38 cellular contexts compared by ENCODE assay signal in genomic region chr6:118993358-118993757, GRCh38.
"Had no signal": no experiment of that assay in that cellular context is flagged by ENCODE, and none has a peak within 500 bp of the region (broad histone marks: within the 10 kb centered on the region; RNA-seq: fewer than 3 reads in every experiment).

No MANE protein-coding gene starts in this region.

- H3K9me3 Mint-ChIP-seq: activated CD4-positive, alpha-beta T cell treated with anti-CD3 and anti-CD28 coated beads, Interleukin-2, amount 10 ng/mL, durations not matched to agents 7 days and 5 days; activated CD8-positive, alpha-beta T cell treated with anti-CD3 and anti-CD28 coated beads for 36 hours; activated naive CD4-positive, alpha-beta T cell treated with anti-CD3 and anti-CD28 coated beads, Interleukin-2, amount 10 ng/mL, durations not matched to agents 7 days and 5 days; activated naive CD4-positive, alpha-beta T cell treated with anti-CD3 and anti-CD28 coated beads, Interleukin-2, amount 50 U/mL, for 24 hours; activated naive CD8-positive, alpha-beta T cell treated with anti-CD3 and anti-CD28 coated beads, Interleukin-2, amount 10 ng/mL, durations not matched to agents 7 days and 5 days; activated naive CD8-positive, alpha-beta T cell treated with anti-CD3 and anti-CD28 coated beads, Interleukin-2, amount 50 U/mL, for 24 hours; activated T-cell treated with anti-CD3 and anti-CD28 coated beads, Interleukin-2, amount 50 U/mL, for 4 hours; activated T-cell treated with anti-CD3 and anti-CD28 coated beads, Interleukin-2, amount 50 U/mL, for 72 hours; activated T-helper 1 cell treated with anti-CD3 and anti-CD28 coated beads, Interleukin-12 subunit alpha, Interleukin-12 subunit beta, Interleukin-2, Interleukin-4 antibody, amounts not matched to agents 30 ng/mL and 10 ng/mL and 1 ng/mL, durations not matched to agents 14 hours and 24 hours and 36 hours; activated T-helper 17 cell treated with anti-CD3 and anti-CD28 coated beads, Interleukin-2, amount 50 U/mL, for 72 hours; brain; central memory CD8-positive, alpha-beta T cell; T-helper 1 cell treated with Interleukin-12 subunit alpha and Interleukin-12 subunit beta and Interleukin-4 antibody, amounts not matched to agents 30 μg/mL and 1 μg/mL, for 36 hours; T-helper 2 cell treated with Interferon-gamma antibody and Interleukin-4, amounts not matched to agents 5 μg/mL and 100 μg/mL, for 36 hours; WTC11 had no signal

- FAIRE-seq: bronchial epithelial cell had no signal

- ATAC-seq: activated CD4-positive, alpha-beta T cell treated with anti-CD3 and anti-CD28 coated beads for 36 hours; activated CD4-positive, CD25-positive, alpha-beta regulatory T cell treated with anti-CD3 and anti-CD28 coated beads, Interleukin-2, amount 50 U/mL, for 24 hours; activated CD8-positive, alpha-beta T cell treated with anti-CD3 and anti-CD28 coated beads for 36 hours; activated naive CD8-positive, alpha-beta T cell treated with anti-CD3 and anti-CD28 coated beads, Interleukin-2, amount 50 U/mL, for 24 hours; activated T-cell treated with anti-CD3 and anti-CD28 coated beads, Interleukin-2, amount 50 U/mL, for 4 hours; activated T-cell treated with anti-CD3 and anti-CD28 coated beads, Interleukin-2, amount 50 U/mL, for 72 hours; activated T-helper 17 cell treated with anti-CD3 and anti-CD28 coated beads, Interleukin-2, amount 50 U/mL, for 72 hours; WTC11 had no signal

- H3K27ac ChIP-seq: ascending aorta, cardiac muscle cell, WERI-Rb-1 had no signal

- H3K27me3 ChIP-seq: ascending aorta, cardiac muscle cell had no signal

- DNase-seq: activated CD4-positive, alpha-beta T cell treated with anti-CD3 and anti-CD28 coated beads for 1 hour; activated CD4-positive, alpha-beta T cell treated with anti-CD3 and anti-CD28 coated beads for 36 hours; activated CD4-positive, alpha-beta T cell treated with anti-CD3 and anti-CD28 coated beads for 48 hours; activated CD4-positive, alpha-beta T cell treated with anti-CD3 and anti-CD28 coated beads, Interleukin-2, amount 10 ng/mL, durations not matched to agents 7 days and 5 days; activated CD4-positive, alpha-beta T cell treated with anti-CD3 and anti-CD28 coated beads, Interleukin-2, amount 50 U/mL, for 48 hours; activated CD4-positive, CD25-positive, alpha-beta regulatory T cell; activated CD8-positive, alpha-beta memory T cell treated with anti-CD3 and anti-CD28 coated beads, Interleukin-2, amount 50 U/mL, for 4 hours; activated CD8-positive, alpha-beta T cell treated with anti-CD3 and anti-CD28 coated beads for 36 hours; activated effector memory CD4-positive, alpha-beta T cell treated with anti-CD3 and anti-CD28 coated beads, Interleukin-2, amount 50 U/mL, for 16 hours; activated naive CD4-positive, alpha-beta T cell treated with anti-CD3 and anti-CD28 coated beads, Interleukin-2, amount 10 ng/mL, durations not matched to agents 7 days and 5 days; activated naive CD4-positive, alpha-beta T cell treated with Interleukin-2 at 50 U/mL for 16 hours; activated naive CD8-positive, alpha-beta T cell treated with anti-CD3 and anti-CD28 coated beads, Interleukin-2, amount 10 ng/mL, durations not matched to agents 7 days and 5 days; activated naive CD8-positive, alpha-beta T cell treated with anti-CD3 and anti-CD28 coated beads, Interleukin-2, amount 50 U/mL, for 24 hours; activated T-cell treated with anti-CD3 and anti-CD28 coated beads for 4 hours; activated T-cell treated with anti-CD3 and anti-CD28 coated beads, Interleukin-2, amount 50 U/mL, for 1 hour; activated T-cell treated with anti-CD3 and anti-CD28 coated beads, Interleukin-2, amount 50 U/mL, for 4 hours; activated T-cell treated with anti-CD3 and anti-CD28 coated beads, Interleukin-2, amount 50 U/mL, for 72 hours; amygdala; anterior cingulate cortex; caudate nucleus; cerebellar nuclear complex; T-helper 1 cell; T-helper 2 cell; T-helper 9 cell had no signal

- H3K4me1 Mint-ChIP-seq: activated naive CD8-positive, alpha-beta T cell treated with anti-CD3 and anti-CD28 coated beads, Interleukin-2, amount 50 U/mL, for 24 hours; brain; central memory CD8-positive, alpha-beta T cell had no signal

- H3K27ac Mint-ChIP-seq: activated CD4-positive, alpha-beta T cell treated with anti-CD3 and anti-CD28 coated beads for 36 hours; activated CD4-positive, alpha-beta T cell treated with anti-CD3 and anti-CD28 coated beads, Interleukin-2, amount 10 ng/mL, durations not matched to agents 7 days and 5 days; activated CD8-positive, alpha-beta T cell treated with anti-CD3 and anti-CD28 coated beads for 36 hours; activated naive CD4-positive, alpha-beta T cell treated with anti-CD3 and anti-CD28 coated beads, Interleukin-2, amount 10 ng/mL, durations not matched to agents 7 days and 5 days; activated naive CD4-positive, alpha-beta T cell treated with anti-CD3 and anti-CD28 coated beads, Interleukin-2, amount 50 U/mL, for 24 hours; activated naive CD8-positive, alpha-beta T cell; activated naive CD8-positive, alpha-beta T cell treated with anti-CD3 and anti-CD28 coated beads, Interleukin-2, amount 10 ng/mL, durations not matched to agents 7 days and 5 days; activated naive CD8-positive, alpha-beta T cell treated with anti-CD3 and anti-CD28 coated beads, Interleukin-2, amount 50 U/mL, for 24 hours; activated T-cell treated with anti-CD3 and anti-CD28 coated beads, Interleukin-2, amount 50 U/mL, for 72 hours; activated T-helper 1 cell treated with anti-CD3 and anti-CD28 coated beads, Interleukin-12 subunit alpha, Interleukin-12 subunit beta, Interleukin-2, Interleukin-4 antibody, amounts not matched to agents 30 ng/mL and 10 ng/mL and 1 ng/mL, durations not matched to agents 14 hours and 24 hours and 36 hours; activated T-helper 17 cell treated with anti-CD3 and anti-CD28 coated beads, Interleukin-2, amount 50 U/mL, for 72 hours; brain; T-helper 1 cell treated with Interleukin-12 subunit alpha and Interleukin-12 subunit beta and Interleukin-4 antibody, amounts not matched to agents 30 μg/mL and 1 μg/mL, for 36 hours; T-helper 2 cell treated with Interferon-gamma antibody and Interleukin-4, amounts not matched to agents 5 μg/mL and 100 μg/mL, for 36 hours had no signal

- H3K9me3 ChIP-seq: ascending aorta had no signal

- H3K4me3 ChIP-seq: ascending aorta, cardiac muscle cell had no signal

- H3K36me3 ChIP-seq: ascending aorta, cardiac muscle cell, WERI-Rb-1 had no signal

- H3K27me3 Mint-ChIP-seq: activated CD4-positive, alpha-beta T cell treated with anti-CD3 and anti-CD28 coated beads for 36 hours; activated CD4-positive, alpha-beta T cell treated with anti-CD3 and anti-CD28 coated beads, Interleukin-2, amount 10 ng/mL, durations not matched to agents 7 days and 5 days; activated CD8-positive, alpha-beta T cell treated with anti-CD3 and anti-CD28 coated beads for 36 hours; activated naive CD4-positive, alpha-beta T cell treated with anti-CD3 and anti-CD28 coated beads, Interleukin-2, amount 10 ng/mL, durations not matched to agents 7 days and 5 days; activated naive CD4-positive, alpha-beta T cell treated with anti-CD3 and anti-CD28 coated beads, Interleukin-2, amount 50 U/mL, for 24 hours; activated naive CD8-positive, alpha-beta T cell; activated naive CD8-positive, alpha-beta T cell treated with anti-CD3 and anti-CD28 coated beads, Interleukin-2, amount 10 ng/mL, durations not matched to agents 7 days and 5 days; activated naive CD8-positive, alpha-beta T cell treated with anti-CD3 and anti-CD28 coated beads, Interleukin-2, amount 50 U/mL, for 24 hours; activated T-helper 17 cell treated with anti-CD3 and anti-CD28 coated beads, Interleukin-2, amount 50 U/mL, for 72 hours; brain; central memory CD8-positive, alpha-beta T cell had no signal

- H3K4me1 ChIP-seq: ascending aorta had no signal

- H3K4me3 Mint-ChIP-seq: activated CD4-positive, alpha-beta T cell treated with anti-CD3 and anti-CD28 coated beads for 36 hours; activated CD4-positive, alpha-beta T cell treated with anti-CD3 and anti-CD28 coated beads, Interleukin-2, amount 10 ng/mL, durations not matched to agents 7 days and 5 days; activated CD8-positive, alpha-beta T cell treated with anti-CD3 and anti-CD28 coated beads for 36 hours; activated naive CD4-positive, alpha-beta T cell treated with anti-CD3 and anti-CD28 coated beads, Interleukin-2, amount 10 ng/mL, durations not matched to agents 7 days and 5 days; activated naive CD4-positive, alpha-beta T cell treated with anti-CD3 and anti-CD28 coated beads, Interleukin-2, amount 50 U/mL, for 24 hours; activated naive CD8-positive, alpha-beta T cell; activated naive CD8-positive, alpha-beta T cell treated with anti-CD3 and anti-CD28 coated beads, Interleukin-2, amount 10 ng/mL, durations not matched to agents 7 days and 5 days; activated naive CD8-positive, alpha-beta T cell treated with anti-CD3 and anti-CD28 coated beads, Interleukin-2, amount 50 U/mL, for 24 hours; activated T-cell treated with anti-CD3 and anti-CD28 coated beads, Interleukin-2, amount 50 U/mL, for 4 hours; activated T-cell treated with anti-CD3 and anti-CD28 coated beads, Interleukin-2, amount 50 U/mL, for 72 hours; activated T-helper 1 cell treated with anti-CD3 and anti-CD28 coated beads, Interleukin-12 subunit alpha, Interleukin-12 subunit beta, Interleukin-2, Interleukin-4 antibody, amounts not matched to agents 30 ng/mL and 10 ng/mL and 1 ng/mL, durations not matched to agents 14 hours and 24 hours and 36 hours; activated T-helper 17 cell treated with anti-CD3 and anti-CD28 coated beads, Interleukin-2, amount 50 U/mL, for 72 hours; brain; central memory CD8-positive, alpha-beta T cell; T-helper 1 cell treated with Interleukin-12 subunit alpha and Interleukin-12 subunit beta and Interleukin-4 antibody, amounts not matched to agents 30 μg/mL and 1 μg/mL, for 36 hours; T-helper 2 cell treated with Interferon-gamma antibody and Interleukin-4, amounts not matched to agents 5 μg/mL and 100 μg/mL, for 36 hours; WTC11 had no signal

- H3K36me3 Mint-ChIP-seq: activated naive CD4-positive, alpha-beta T cell treated with anti-CD3 and anti-CD28 coated beads, Interleukin-2, amount 10 ng/mL, durations not matched to agents 7 days and 5 days; activated naive CD8-positive, alpha-beta T cell treated with anti-CD3 and anti-CD28 coated beads, Interleukin-2, amount 10 ng/mL, durations not matched to agents 7 days and 5 days; WTC11 had no signal
